In genomic region chr2:166284359-166284758, GRCh38 we compare ENCODE assay signal across 20 cellular contexts.
DNase-seq lines count a peak whose midpoint lies in the region; ATAC-seq and TF ChIP-seq lines count a peak whose summit lies in the region.
"Had no signal": no experiment of that assay in that cellular context is flagged by ENCODE, and none has a peak within 500 bp of the region (broad histone marks: within the 10 kb centered on the region; RNA-seq: fewer than 3 reads in every experiment).

No MANE protein-coding gene starts in this region.

- no peaks in the 10 kb centered on the region for H3K36me3 Mint-ChIP-seq in GM23338 (ENCODE audit: low read depth)
- H3K36me3 Mint-ChIP-seq in endothelial cell (ENCODE audit: low read depth, unreplicated experiment): no peaks in the 10 kb centered on the region
- H3K36me3 Mint-ChIP-seq: CD4-positive, CD25-positive, alpha-beta regulatory T cell; CD8-positive, alpha-beta T cell had no signal

- WGBS in neuronal stem cell (ENCODE audit: extremely low coverage in 2 of 2, insufficient read length in 2 of 2, insufficient replicate concordance in 1 of 2), 2 donors: no CpG with 5 or more reads among the region's 9 CpGs
- 75 to 86% methylated on average over 9 of the region's 9 CpGs for WGBS in aorta, 2 donors

- no peak overlapping the region for H2AK5ac ChIP-seq in neuronal stem cell (ENCODE audit: low read depth, low read length)

- no peaks in the 10 kb centered on the region for H3K27me3 ChIP-seq in GM23338 (ENCODE audit: insufficient read depth)
- no peaks in the 10 kb centered on the region for H3K27me3 ChIP-seq in neuronal stem cell (ENCODE audit: control insufficient read depth in 3 of 3, insufficient read depth in 3 of 3, low read depth in 1 of 3, low read length in 3 of 3)
- no peaks in the 10 kb centered on the region for H3K27me3 ChIP-seq in aorta (ENCODE audit: control insufficient read depth in 1 of 2, insufficient read depth in 2 of 2, low read length in 1 of 2)
- H3K27me3 ChIP-seq: BLaER1 had no signal

- no peaks in the 10 kb centered on the region; the same call in 2 of the 3 replicates for H3K9me3 Mint-ChIP-seq in GM23338
- H3K9me3 Mint-ChIP-seq in endothelial cell (ENCODE audit: unreplicated experiment): no peaks in the 10 kb centered on the region
- H3K9me3 Mint-ChIP-seq: CD8-positive, alpha-beta T cell had no signal

- H3K27ac ChIP-seq in GM23338 (ENCODE audit: low read depth): no peak overlapping the region
- H3K27ac ChIP-seq in neuronal stem cell (replicated peaks; ENCODE audit: low read length): no peak overlapping the region
- H3K27ac ChIP-seq in aorta (ENCODE audit: low read depth in 1 of 2, low read length in 2 of 2): no peak overlapping the region
- H3K27ac ChIP-seq: 22Rv1, BLaER1, C4-2B had no signal

- no peak overlapping the region for H2BK120ac ChIP-seq in neuronal stem cell (ENCODE audit: low read depth, low read length)

- H3K27me3 Mint-ChIP-seq in GM23338 (ENCODE audit: insufficient read depth, low read depth, poor library complexity): peaks cover 3% of the 10 kb centered on the region
- H3K27me3 Mint-ChIP-seq in endothelial cell (ENCODE audit: unreplicated experiment): no peaks in the 10 kb centered on the region
- H3K27me3 Mint-ChIP-seq: B cell; CD4-positive, CD25-positive, alpha-beta regulatory T cell had no signal

- H2BK5ac ChIP-seq in neuronal stem cell (ENCODE audit: low read length): no peak overlapping the region

- H3K4me3 ChIP-seq in GM23338: no peak overlapping the region
- H3K4me3 ChIP-seq in neuronal stem cell (ENCODE audit: low read length in 2 of 2): no peak overlapping the region
- H3K4me3 ChIP-seq in aorta (ENCODE audit: low read length in 2 of 2): no peak overlapping the region
- H3K4me3 ChIP-seq: BLaER1, GM12878 had no signal

- H3K27ac Mint-ChIP-seq in GM23338 (peak overlapping the region; percentile 18; the same call in 1 of the 2 replicates), endothelial cell (ENCODE audit: unreplicated experiment) (no peak overlapping the region)
- H3K27ac Mint-ChIP-seq: B cell; CD4-positive, CD25-positive, alpha-beta regulatory T cell; CD8-positive, alpha-beta T cell had no signal

- no peak overlapping the region for H2BK12ac ChIP-seq in neuronal stem cell (ENCODE audit: low read length)

- H3K4me2 ChIP-seq in GM23338 (no peak overlapping the region), neuronal stem cell (ENCODE audit: insufficient read depth, low read length, poor library complexity, severe bottlenecking) (no peak overlapping the region)
- H3K4me2 ChIP-seq: BLaER1 had no signal

- H3K4me1 ChIP-seq in GM23338 (ENCODE audit: insufficient read depth) (peaks cover 15% of the 10 kb centered on the region), neuronal stem cell (ENCODE audit: control insufficient read depth in 2 of 2, insufficient read depth in 1 of 2, low read depth in 1 of 2, low read length in 2 of 2) (no peaks in the 10 kb centered on the region), aorta (ENCODE audit: control insufficient read depth in 1 of 2, insufficient read depth in 2 of 2, low read length in 2 of 2) (no peaks in the 10 kb centered on the region)
- H3K4me1 ChIP-seq: BLaER1, Caco-2 had no signal

- no peak for DNase-seq in GM23338 (ENCODE audit: low spot score)
- no peak for DNase-seq in endothelial cell (ENCODE audit: low spot score)
- DNase-seq in neuronal stem cell (ENCODE audit: low spot score): no peak
- DNase-seq in aorta: no peak
- DNase-seq in HCEC 1CT: no peak
- DNase-seq in NCI-H1092 treated with DMSO at 0.1 percent for 48 hours (lab: John Stamatoyannopoulos, UW): no peak
- no peak for DNase-seq in stimulated activated naive CD4-positive, alpha-beta T cell treated with Interleukin-2 at 50 U/mL for 16 hours (lab: John Stamatoyannopoulos, UW)
- DNase-seq: Caco-2; CD4-positive, CD25-positive, alpha-beta regulatory T cell; CD8-positive, alpha-beta T cell; DMS153; DND-41; GDM1; GOT3 had no signal

- peak overlapping the region; percentile 97 for H4K91ac ChIP-seq in neuronal stem cell (ENCODE audit: low read depth, low read length, poor library complexity)

- intact Hi-C loops in aorta (cut with DNase I): no loop called here

- H3K79me1 ChIP-seq in neuronal stem cell (ENCODE audit: low read depth, low read length): no peaks in the 10 kb centered on the region

- no peaks in the 10 kb centered on the region for H3K79me2 ChIP-seq in GM23338 (replicated peaks; ENCODE audit: insufficient read depth)

- H3K9me3 ChIP-seq in neuronal stem cell (replicated peaks in 1 of 2; ENCODE audit: control insufficient read depth in 2 of 2, insufficient read depth in 1 of 2, low read depth in 1 of 2, low read length in 2 of 2) (no peaks in the 10 kb centered on the region), aorta (ENCODE audit: control insufficient read depth, low read length) (no peaks in the 10 kb centered on the region)
- H3K9me3 ChIP-seq: BLaER1, Caco-2 had no signal

- H3K4me3 Mint-ChIP-seq in GM23338: no peak overlapping the region
- H3K4me3 Mint-ChIP-seq in endothelial cell (ENCODE audit: unreplicated experiment): peak overlapping the region; percentile 7
- H3K4me3 Mint-ChIP-seq: B cell; CD4-positive, CD25-positive, alpha-beta regulatory T cell; CD8-positive, alpha-beta T cell had no signal

- H2AFZ ChIP-seq in GM23338 (no peak overlapping the region), neuronal stem cell (ENCODE audit: low read length) (no peak overlapping the region)

- ATAC-seq in GM23338 (no peak), aorta (ENCODE audit: low FRiP score) (peak; percentile 38)
- ATAC-seq: CD8-positive, alpha-beta T cell; GM12878; HCT116 had no signal

- no peak overlapping the region for H3K18ac ChIP-seq in neuronal stem cell (ENCODE audit: low read length)

- H3K36me3 ChIP-seq in GM23338 (ENCODE audit: insufficient read depth) (no peaks in the 10 kb centered on the region), neuronal stem cell (replicated peaks in 1 of 2; ENCODE audit: control insufficient read depth in 2 of 2, insufficient read depth in 2 of 2, low read length in 2 of 2) (no peaks in the 10 kb centered on the region), aorta (ENCODE audit: control insufficient read depth in 1 of 2, insufficient read depth in 2 of 2, low read length in 1 of 2) (no peaks in the 10 kb centered on the region)
- H3K36me3 ChIP-seq: BLaER1 had no signal

- no peak overlapping the region for H4K8ac ChIP-seq in neuronal stem cell (ENCODE audit: low read depth, low read length)

- no peak overlapping the region for H2BK15ac ChIP-seq in neuronal stem cell (ENCODE audit: low read length)

- no peak overlapping the region for H3K9ac ChIP-seq in neuronal stem cell (ENCODE audit: low read depth, low read length, poor library complexity)
- H3K9ac ChIP-seq: BLaER1 had no signal

- TF ChIP-seq CTCF in GM23338 (conservative IDR thresholded peaks at IDR 0.05; ENCODE audit: low read depth in 2 of 2) (no peak), endothelial cell (IDR thresholded peaks at IDR 0.05; ENCODE audit: unreplicated experiment) (no peak)

- no peaks in the 10 kb centered on the region for H3K9me2 ChIP-seq in GM23338 (ENCODE audit: insufficient read depth)

- no peaks in the 10 kb centered on the region for H4K20me1 ChIP-seq in GM23338 (replicated peaks; ENCODE audit: insufficient read depth)
- H4K20me1 ChIP-seq: BLaER1 had no signal

- no peak overlapping the region for H3K23ac ChIP-seq in neuronal stem cell (ENCODE audit: low read depth, low read length, poor library complexity)

- no peak overlapping the region for H3K4ac ChIP-seq in neuronal stem cell (ENCODE audit: low read length)

- H3K4me1 Mint-ChIP-seq in GM23338 (peaks cover 5% of the 10 kb centered on the region), endothelial cell (ENCODE audit: unreplicated experiment) (no peaks in the 10 kb centered on the region)
- H3K4me1 Mint-ChIP-seq: B cell; CD4-positive, CD25-positive, alpha-beta regulatory T cell had no signal

- H3K14ac ChIP-seq in neuronal stem cell (ENCODE audit: low read length): peak overlapping the region; percentile 82

- H3F3A ChIP-seq in GM23338 (replicated peaks; ENCODE audit: low read depth): no peaks in the 10 kb centered on the region

TF ChIP-seq in GM23338, 12 proteins besides CTCF, POLR2A, EP300 and RAD21 (continues in another document):
- TF ChIP-seq CREB1 (CRISPR knock-in tag; IDR thresholded peaks at IDR 0.05; ENCODE audit: low read depth): no peak
- TF ChIP-seq POLR2AphosphoS5 (IDR thresholded peaks at IDR 0.05; ENCODE audit: low read depth): no peak
- TF ChIP-seq EZH2phosphoT487 (IDR thresholded peaks at IDR 0.05; ENCODE audit: unreplicated experiment): no peak
- TF ChIP-seq NANOG (IDR thresholded peaks at IDR 0.05; ENCODE audit: borderline replicate concordance): no peak
- TF ChIP-seq, protein P1, sequence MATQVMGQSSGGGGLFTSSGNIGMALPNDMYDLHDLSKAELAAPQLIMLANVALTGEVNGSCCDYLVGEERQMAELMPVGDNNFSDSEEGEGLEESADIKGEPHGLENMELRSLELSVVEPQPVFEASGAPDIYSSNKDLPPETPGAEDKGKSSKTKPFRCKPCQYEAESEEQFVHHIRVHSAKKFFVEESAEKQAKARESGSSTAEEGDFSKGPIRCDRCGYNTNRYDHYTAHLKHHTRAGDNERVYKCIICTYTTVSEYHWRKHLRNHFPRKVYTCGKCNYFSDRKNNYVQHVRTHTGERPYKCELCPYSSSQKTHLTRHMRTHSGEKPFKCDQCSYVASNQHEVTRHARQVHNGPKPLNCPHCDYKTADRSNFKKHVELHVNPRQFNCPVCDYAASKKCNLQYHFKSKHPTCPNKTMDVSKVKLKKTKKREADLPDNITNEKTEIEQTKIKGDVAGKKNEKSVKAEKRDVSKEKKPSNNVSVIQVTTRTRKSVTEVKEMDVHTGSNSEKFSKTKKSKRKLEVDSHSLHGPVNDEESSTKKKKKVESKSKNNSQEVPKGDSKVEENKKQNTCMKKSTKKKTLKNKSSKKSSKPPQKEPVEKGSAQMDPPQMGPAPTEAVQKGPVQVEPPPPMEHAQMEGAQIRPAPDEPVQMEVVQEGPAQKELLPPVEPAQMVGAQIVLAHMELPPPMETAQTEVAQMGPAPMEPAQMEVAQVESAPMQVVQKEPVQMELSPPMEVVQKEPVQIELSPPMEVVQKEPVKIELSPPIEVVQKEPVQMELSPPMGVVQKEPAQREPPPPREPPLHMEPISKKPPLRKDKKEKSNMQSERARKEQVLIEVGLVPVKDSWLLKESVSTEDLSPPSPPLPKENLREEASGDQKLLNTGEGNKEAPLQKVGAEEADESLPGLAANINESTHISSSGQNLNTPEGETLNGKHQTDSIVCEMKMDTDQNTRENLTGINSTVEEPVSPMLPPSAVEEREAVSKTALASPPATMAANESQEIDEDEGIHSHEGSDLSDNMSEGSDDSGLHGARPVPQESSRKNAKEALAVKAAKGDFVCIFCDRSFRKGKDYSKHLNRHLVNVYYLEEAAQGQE (IDR thresholded peaks at IDR 0.05; ENCODE audit: unreplicated experiment): no peak
- no peak for TF ChIP-seq STAT1 (IDR thresholded peaks at IDR 0.05; ENCODE audit: unreplicated experiment)
- TF ChIP-seq JUNB (IDR thresholded peaks at IDR 0.05; ENCODE audit: unreplicated experiment): no peak
